In genomic region chr1:230537456-230537855, GRCh38 we compare ENCODE assay signal across 24 cellular contexts.
DNase-seq lines count a peak whose midpoint lies in the region; ATAC-seq and TF ChIP-seq lines count a peak whose summit lies in the region.
"Had no signal": no experiment of that assay in that cellular context is flagged by ENCODE, and none has a peak within 500 bp of the region (broad histone marks: within the 10 kb centered on the region; RNA-seq: fewer than 3 reads in every experiment).

No MANE protein-coding gene starts in this region.

- H3K4me1 ChIP-seq in H9 (ENCODE audit: insufficient read depth, low read length), result no peaks in the 10 kb centered on the region; the same call in 1 of the 2 replicates
- H3K4me1 ChIP-seq in iPS DF 6.9 (ENCODE audit: control insufficient read depth, insufficient read depth, low read length), result no peaks in the 10 kb centered on the region
- H3K4me1 ChIP-seq: psoas muscle had no signal

- peak; percentile 77 for DNase-seq in H9
- DNase-seq in WTC11 (ENCODE audit: low spot score), result peak; percentile 74
- peak; percentile 41 for DNase-seq in iPS DF 6.9 (ENCODE audit: low read depth, low spot score)
- no peak for DNase-seq in activated naive CD8-positive, alpha-beta T cell treated with anti-CD3 and anti-CD28 coated beads for 36 hours
- no peak for DNase-seq in omental fat pad (ENCODE audit: low spot score)
- DNase-seq: activated CD4-positive, alpha-beta T cell treated with anti-CD3 and anti-CD28 coated beads for 36 hours; activated naive CD4-positive, alpha-beta T cell treated with anti-CD3 and anti-CD28 coated beads for 36 hours; activated T-cell treated with anti-CD3 and anti-CD28 coated beads, Interleukin-2, amount 50 U/mL, for 4 hours; amniotic stem cell; CD8-positive, alpha-beta T cell; GDM1; KG1; left cardiac atrium; NCI-H524; psoas muscle; stimulated activated CD4-positive, alpha-beta T cell treated with anti-CD3 and anti-CD28 coated beads, Interleukin-15, amount 100 ng/mL, for 24 hours; T-helper 1 cell had no signal

- no peak overlapping the region for H3K56ac ChIP-seq in H9 (ENCODE audit: insufficient read length, low read depth, low read length)

- H3K4me1 Mint-ChIP-seq in H9, result peaks cover 2 to 8% of the 10 kb centered on the region in 2 experiments; a peak in 3 of 4 replicates
- peaks cover 4% of the 10 kb centered on the region for H3K4me1 Mint-ChIP-seq in WTC11
- H3K4me1 Mint-ChIP-seq in activated naive CD8-positive, alpha-beta T cell treated with anti-CD3 and anti-CD28 coated beads for 36 hours, result no peaks in the 10 kb centered on the region

- no peak overlapping the region for H4K91ac ChIP-seq in H9 (ENCODE audit: insufficient read length, low read depth, low read length)

- H3K4me3 ChIP-seq in iPS DF 6.9 (ENCODE audit: low read length), result no peak overlapping the region
- H3K4me3 ChIP-seq: cardiac muscle cell, psoas muscle, SJSA1 had no signal

- H3K9ac ChIP-seq in H9 (ENCODE audit: extremely low read depth, insufficient read length, low read length), result no peak overlapping the region

- no peak overlapping the region for H2AFZ ChIP-seq in H9 (ENCODE audit: low read length)

- H3K27ac ChIP-seq in C4-2B (no peak overlapping the region), H9 (ENCODE audit: insufficient read length, low read depth, low read length) (no peak overlapping the region), iPS DF 6.9 (ENCODE audit: low read length) (no peak overlapping the region)
- H3K27ac ChIP-seq: cardiac muscle cell, psoas muscle, SJSA1 had no signal

- H3T11ph ChIP-seq in H9 (ENCODE audit: low read length), result no peak overlapping the region

- H3K4me3 Mint-ChIP-seq in H9 (no peak overlapping the region), WTC11 (no peak overlapping the region)
- no peak overlapping the region for H3K4me3 Mint-ChIP-seq in activated naive CD8-positive, alpha-beta T cell treated with anti-CD3 and anti-CD28 coated beads for 36 hours
- H3K4me3 Mint-ChIP-seq: activated CD4-positive, alpha-beta T cell treated with anti-CD3 and anti-CD28 coated beads for 36 hours; activated naive CD4-positive, alpha-beta T cell treated with anti-CD3 and anti-CD28 coated beads for 36 hours; activated T-cell treated with anti-CD3 and anti-CD28 coated beads, Interleukin-2, amount 50 U/mL, for 4 hours; CD8-positive, alpha-beta T cell; dendritic cell treated with granulocyte-macrophage colony-stimulating factor and Interleukin-4, amounts not matched to agents 40 ng/mL and 50 ng/mL, for 4 days; stimulated activated naive CD8-positive, alpha-beta T cell treated with anti-CD3 and anti-CD28 coated beads, Interleukin-15, Interleukin-2, amounts not matched to agents 100 ng/mL and 50 ng/mL, for 24 hours had no signal

- H2AK5ac ChIP-seq in H9 (ENCODE audit: insufficient read length, low read length), result no peak overlapping the region

- peaks cover 2% of the 10 kb centered on the region for H3K27me3 Mint-ChIP-seq in H9 (ENCODE audit: low read depth)
- no peaks in the 10 kb centered on the region; the same call in 1 of the 2 replicates for H3K27me3 Mint-ChIP-seq in WTC11 (ENCODE audit: low read depth)
- H3K27me3 Mint-ChIP-seq in activated naive CD8-positive, alpha-beta T cell treated with anti-CD3 and anti-CD28 coated beads for 36 hours, result peaks cover 13% of the 10 kb centered on the region

- no peaks in the 10 kb centered on the region for H3K36me3 ChIP-seq in iPS DF 6.9 (ENCODE audit: control insufficient read depth, insufficient read depth, low read length)
- H3K36me3 ChIP-seq: cardiac muscle cell, SJSA1 had no signal

- H3K4ac ChIP-seq in H9 (ENCODE audit: low read depth, low read length), result no peak overlapping the region

- peak; percentile 24 for TF ChIP-seq CTCF in C4-2B (conservative IDR thresholded peaks at IDR 0.05)
- TF ChIP-seq CTCF in H9 (conservative IDR thresholded peaks at IDR 0.05), result peak; percentile 85
- peak; percentile 69 for TF ChIP-seq CTCF in WTC11 (IDR thresholded peaks at IDR 0.05)
- no peak for TF ChIP-seq CTCF in omental fat pad (IDR thresholded peaks at IDR 0.05)

- H3K79me2 ChIP-seq in H9 (ENCODE audit: insufficient read depth, low read length), result no peaks in the 10 kb centered on the region

- H3K23me2 ChIP-seq in H9 (ENCODE audit: insufficient read length, low read depth, low read length, poor library complexity, severe bottlenecking), result no peaks in the 10 kb centered on the region

- no peak overlapping the region for H4K5ac ChIP-seq in H9 (ENCODE audit: insufficient read length, low read depth, low read length)

- no peak overlapping the region for H3K14ac ChIP-seq in H9 (ENCODE audit: insufficient read depth, low read length)

- H3K27ac Mint-ChIP-seq in H9 (no peak overlapping the region), WTC11 (no peak overlapping the region)
- no peak overlapping the region for H3K27ac Mint-ChIP-seq in activated naive CD8-positive, alpha-beta T cell treated with anti-CD3 and anti-CD28 coated beads for 36 hours
- H3K27ac Mint-ChIP-seq: activated CD4-positive, alpha-beta T cell treated with anti-CD3 and anti-CD28 coated beads for 36 hours; activated naive CD4-positive, alpha-beta T cell treated with anti-CD3 and anti-CD28 coated beads for 36 hours; CD8-positive, alpha-beta T cell; dendritic cell treated with granulocyte-macrophage colony-stimulating factor and Interleukin-4, amounts not matched to agents 40 ng/mL and 50 ng/mL, for 4 days; stimulated activated naive CD8-positive, alpha-beta T cell treated with anti-CD3 and anti-CD28 coated beads, Interleukin-15, Interleukin-2, amounts not matched to agents 100 ng/mL and 50 ng/mL, for 24 hours had no signal

- CTCF ChIA-PET in WTC11 (lab: Charles Lee), result interaction anchor here (0.8 to 2.5 kb wide), 4 partner anchors 12 to 61 kb away, joined by 3 to 9 read pairs (median 4); no protein-coding TSS in a partner anchor

- POLR2A ChIA-PET in WTC11 (lab: Charles Lee), result no interaction called here

- no peak overlapping the region for H2BK5ac ChIP-seq in H9 (ENCODE audit: insufficient read length, low read length)

- no peaks in the 10 kb centered on the region for H3K79me1 ChIP-seq in H9 (ENCODE audit: insufficient read depth, low read depth, low read length, poor library complexity, severe bottlenecking)

- no peak overlapping the region for H4K8ac ChIP-seq in H9 (replicated peaks; ENCODE audit: insufficient read length, low read depth, low read length)

- ATAC-seq in WTC11 (peak; percentile 99), GM21526 (IDR thresholded peaks at IDR 0.05; ENCODE audit: low FRiP score, unreplicated experiment) (no peak), omental fat pad (ENCODE audit: low FRiP score) (no peak), GM19467 (IDR thresholded peaks at IDR 0.05; ENCODE audit: unreplicated experiment) (no peak)
- ATAC-seq: activated CD4-positive, alpha-beta T cell treated with anti-CD3 and anti-CD28 coated beads for 36 hours; activated T-cell treated with anti-CD3 and anti-CD28 coated beads, Interleukin-2, amount 50 U/mL, for 4 hours; CD8-positive, alpha-beta T cell; left cardiac atrium; psoas muscle had no signal

- H3K9me3 Mint-ChIP-seq in H9, result peaks cover 13 to 16% of the 10 kb centered on the region in 2 experiments
- H3K9me3 Mint-ChIP-seq in WTC11, result peaks cover 16% of the 10 kb centered on the region
- H3K9me3 Mint-ChIP-seq in activated naive CD8-positive, alpha-beta T cell treated with anti-CD3 and anti-CD28 coated beads for 36 hours, result peaks cover 7% of the 10 kb centered on the region

- H2BK20ac ChIP-seq in H9 (ENCODE audit: low read depth, low read length, poor library complexity, severe bottlenecking), result no peak overlapping the region

- peaks cover 6 to 12% (median 7%) of the 10 kb centered on the region in 3 experiments; a peak in 6 of 7 replicates for H3K36me3 Mint-ChIP-seq in H9 (ENCODE audit: insufficient read depth in 1 of 3, low read depth in 3 of 3)
- H3K36me3 Mint-ChIP-seq in WTC11, result peaks cover 6% of the 10 kb centered on the region
- H3K36me3 Mint-ChIP-seq in activated naive CD8-positive, alpha-beta T cell treated with anti-CD3 and anti-CD28 coated beads for 36 hours, result no peaks in the 10 kb centered on the region
- H3K36me3 Mint-ChIP-seq: CD8-positive, alpha-beta T cell had no signal

- H3K27me3 ChIP-seq in H9 (ENCODE audit: insufficient read depth, low read length) (no peaks in the 10 kb centered on the region), iPS DF 6.9 (ENCODE audit: control insufficient read depth, insufficient read depth, low read length) (no peaks in the 10 kb centered on the region)
- H3K27me3 ChIP-seq: cardiac muscle cell, SJSA1 had no signal

- no peak overlapping the region for H3K18ac ChIP-seq in H9 (ENCODE audit: insufficient read length, low read depth, low read length)

- no peak overlapping the region for H2BK120ac ChIP-seq in H9 (ENCODE audit: low read depth, low read length, poor library complexity, severe bottlenecking)

- no CpG with 5 or more reads among the region's 9 CpGs for WGBS in H9 (ENCODE audit: extremely low coverage, insufficient read length, low lambda C conversion rate)
- no CpG with 5 or more reads among the region's 9 CpGs for WGBS in iPS DF 6.9 (ENCODE audit: insufficient coverage, insufficient read length)

- no peak overlapping the region for H2BK15ac ChIP-seq in H9 (ENCODE audit: low read depth, low read length)

- H3K9me3 ChIP-seq in H9 (ENCODE audit: control insufficient read depth, low read depth, low read length) (no peaks in the 10 kb centered on the region), iPS DF 6.9 (ENCODE audit: control insufficient read depth, insufficient read depth, low read length) (no peaks in the 10 kb centered on the region)
- H3K9me3 ChIP-seq: psoas muscle, SJSA1 had no signal

- no peak overlapping the region for H3K4me2 ChIP-seq in H9 (ENCODE audit: insufficient read depth, insufficient read length, low read length)

- no peak overlapping the region for H2BK12ac ChIP-seq in H9 (ENCODE audit: insufficient read length, low read depth, low read length)

- H4K20me1 ChIP-seq in H9 (ENCODE audit: control insufficient read depth, insufficient read depth, insufficient read length), result no peaks in the 10 kb centered on the region

- no peak overlapping the region for H3K23ac ChIP-seq in H9 (ENCODE audit: insufficient read length, low read depth, low read length)

TF ChIP-seq in WTC11, 78 proteins besides CTCF, POLR2A, EP300 and RAD21 (continues in another document):
- TF ChIP-seq FOXK1 (CRISPR knock-in tag; IDR thresholded peaks at IDR 0.05), result no peak
- no peak for TF ChIP-seq CDX4 (CRISPR knock-in tag; IDR thresholded peaks at IDR 0.05; ENCODE audit: borderline replicate concordance)

Comparison
In these comparisons a context has a peak if more than half of its experiments do, and no peak if none do; other contexts are left out.
1. CTCF ChIP-seq: peak in C4-2B (single experiment), H9 (single experiment) and WTC11 (single experiment); none in omental fat pad (0 of 3).
2. DNase-seq: peak in H9 (single experiment), WTC11 (single experiment) and iPS DF 6.9 (single experiment); none in activated naive CD8-positive, alpha-beta T cell treated with anti-CD3 and anti-CD28 coated beads for 36 hours (single experiment) and omental fat pad (single experiment).